8 cellular contexts compared by ENCODE assay signal in the genomic region with DNA sequence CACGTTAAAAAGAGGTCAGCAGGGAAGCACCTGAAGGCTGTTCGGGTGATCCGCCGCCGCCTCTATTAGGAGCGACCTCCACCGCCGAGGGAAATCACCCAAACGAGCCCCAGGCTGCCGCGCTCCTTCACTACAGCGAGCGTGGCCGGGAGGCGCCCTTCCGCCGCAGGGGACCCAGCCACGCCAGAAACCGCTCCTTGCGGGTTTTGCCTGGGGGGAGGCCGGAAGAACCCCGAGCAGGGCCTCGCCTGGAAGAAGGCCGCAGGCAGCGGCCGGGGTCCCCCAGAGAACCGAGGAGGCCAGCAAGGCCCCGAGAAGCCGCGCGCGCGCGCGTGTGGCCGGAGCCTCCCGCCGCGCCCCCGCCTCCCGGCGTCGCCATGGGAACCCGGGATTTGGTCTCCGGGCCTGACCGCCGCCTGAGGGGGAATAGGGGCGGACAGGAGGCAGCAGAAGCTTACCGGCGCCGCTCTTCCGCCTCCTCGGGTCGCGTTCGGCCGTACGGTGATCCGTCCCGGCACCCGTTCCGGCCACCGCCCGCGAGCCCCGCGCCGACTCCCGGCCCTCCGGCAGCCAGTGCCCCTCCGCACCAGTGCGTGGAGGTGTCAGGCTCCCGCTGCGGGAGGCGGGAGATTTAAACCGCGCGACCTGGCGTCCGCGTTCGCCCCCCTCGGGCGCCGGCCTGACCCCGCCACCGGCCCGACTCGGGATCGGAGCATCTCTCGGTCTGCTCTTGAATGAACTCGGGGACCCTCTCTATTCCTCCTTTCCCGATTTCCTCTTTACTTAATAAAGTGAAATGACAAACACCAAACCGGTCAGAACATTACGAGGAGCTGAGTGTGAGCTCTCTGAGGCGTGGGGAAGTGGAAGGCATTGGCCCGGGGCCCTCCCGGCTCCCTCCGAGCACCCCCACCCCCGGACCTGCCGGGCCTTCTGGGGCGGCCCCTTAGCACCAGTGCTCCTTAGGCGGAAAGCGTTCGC. TPM values are rescaled to one million over a fixed set of nuclear protein-coding genes. Genes with fewer than 3 reads are reported as not detected.
A peak's percentile ranks its signal among the peaks of the same experiment; 100 is the strongest.
DNase-seq lines count a peak whose midpoint lies in the region; ATAC-seq and TF ChIP-seq lines count a peak whose summit lies in the region.

A gene (minus strand): TSS at position 606 of the 981 bp plus-strand sequence. CDS start 42,757 bp downstream, outside the sequence.

- peak within 1 kb of the TSS; percentile 69; the same call in 1 of the 2 replicates for H3K14ac ChIP-seq in IMR-90 (replicated peaks; ENCODE audit: low read depth, low read length)

- no peaks in the 10 kb centered on the region for H3K27me3 ChIP-seq in IMR-90 (ENCODE audit: control insufficient read depth, insufficient read depth, low read length)

- TF ChIP-seq RAD21 in IMR-90 (IDR thresholded peaks at IDR 0.05; ENCODE audit: low read length) = no peak

- in situ Hi-C loops in IMR-90 (cut with MboI; ENCODE audit: low sequenced_read_pairs) = loop anchor here (10.0 kb wide), 1 partner anchor 277 kb away; no protein-coding TSS in a partner anchor

- H3K27ac ChIP-seq in IMR-90 (ENCODE audit: insufficient read depth, low read length) (peak within 1 kb of the TSS; percentile 39), RWPE1 (peak within 1 kb of the TSS; percentile 70), substantia nigra (ENCODE audit: low read depth, low read length, poor library complexity, severe bottlenecking) (peak within 1 kb of the TSS; percentile 50)

- peak within 1 kb of the TSS; percentile 97 for H2AFZ ChIP-seq in IMR-90 (replicated peaks; ENCODE audit: low read length, poor library complexity)

- no peaks in the 10 kb centered on the region for H3K9me3 Mint-ChIP-seq in neural crest cell

- no peak within 1 kb of the TSS for H2BK20ac ChIP-seq in IMR-90 (ENCODE audit: low read depth, low read length)

- no peaks in the 10 kb centered on the region for H3K9me3 ChIP-seq in IMR-90 (ENCODE audit: control insufficient read depth, insufficient read depth, low read length)

- intact Hi-C loops in IMR-90 (cut with micrococcal nuclease) = loop anchor here (1.0 to 5.0 kb wide), 3 partner anchors 237 to 299 kb away; a partner anchor contains a TSS

- H3K9me1 ChIP-seq in IMR-90 (ENCODE audit: insufficient read depth, low read length) = no peaks in the 10 kb centered on the region

- TF ChIP-seq POLR2A in IMR-90 (IDR thresholded peaks at IDR 0.05; ENCODE audit: low read depth, low read length) = no peak

- H3K4me2 ChIP-seq in IMR-90 (ENCODE audit: low read depth, low read length) = peak within 1 kb of the TSS; percentile 96

- BruUV-seq in IMR-90 (replicated peaks; lab: Mats Ljungman, UMichigan) = no TSS peak

- 1% methylated on average over 62 of the region's 105 CpGs; no CpG with 5 or more reads in 1 of the 2 experiments for WGBS in IMR-90 (ENCODE audit: extremely low coverage in 2 of 2, insufficient read length in 1 of 2), 2 experiments

- H3K36me3 ChIP-seq in IMR-90 (ENCODE audit: control insufficient read depth, insufficient read depth, low read length) = no peaks in the 10 kb centered on the region

- no peaks in the 10 kb centered on the region for H4K20me1 ChIP-seq in IMR-90 (ENCODE audit: insufficient read depth, low read length)

- peak within 1 kb of the TSS; percentile 91 for H3K27ac Mint-ChIP-seq in neural crest cell (ENCODE audit: unreplicated experiment)

- H3K4me3 Mint-ChIP-seq in neural crest cell = peak within 1 kb of the TSS; percentile 94

- TF ChIP-seq CTCF in IMR-90 (conservative IDR thresholded peaks at IDR 0.05; ENCODE audit: low read depth, low read length) (peak; percentile 8; the same call in 1 of the 2 replicates), RWPE1 (conservative IDR thresholded peaks at IDR 0.05; ENCODE audit: low read depth) (no peak), neural crest cell (conservative IDR thresholded peaks at IDR 0.05) (no peak)

- H3K56ac ChIP-seq in IMR-90 (ENCODE audit: extremely low read depth, insufficient read depth, low read length) = no peak within 1 kb of the TSS

- dilution Hi-C loops in IMR-90 (cut with HindIII; ENCODE audit: low sequenced_read_pairs, unreplicated experiment) = no loop called here

- no peak within 1 kb of the TSS for H2BK15ac ChIP-seq in IMR-90 (ENCODE audit: low read depth, low read length)

- H3K9ac ChIP-seq in IMR-90 (ENCODE audit: low read depth, low read length) = peak within 1 kb of the TSS; percentile 51

- DNase-seq in DMS79 treated with DMSO at 0.1 percent for 48 hours (lab: John Stamatoyannopoulos, UW) (peak; percentile 84), IMR-90 (peak; percentile 49), RWPE1 (ENCODE audit: low spot score) (peak; percentile 46), fibroblast of the conjunctiva (ENCODE audit: low read depth) (peak; percentile 18), neural crest cell (ENCODE audit: low read depth, low spot score) (peak; percentile 81), substantia nigra (lab: John Stamatoyannopoulos, UW) (peak in 47 of 49 donors; percentile 11 to 84 (median 52))
- DNase-seq in activated effector memory CD4-positive, alpha-beta T cell treated with anti-CD3 and anti-CD28 coated beads, Interleukin-2, amount 50 U/mL, for 16 hours = peak; percentile 82

- H3K23ac ChIP-seq in IMR-90 (ENCODE audit: low read depth, low read length) = peak within 1 kb of the TSS; percentile 70; the same call in 1 of the 2 replicates

- H3K4me1 Mint-ChIP-seq in neural crest cell = peaks cover 18% of the 10 kb centered on the region

- CTCF ChIA-PET in IMR-90 (lab: Yijun Ruan, JAX) = interaction anchor here (1.5 kb wide), 2 partner anchors 282 to 283 kb away, joined by 4 to 6 read pairs; no protein-coding TSS in a partner anchor
- CTCF ChIA-PET in RWPE1 (lab: Yijun Ruan, JAX) = interaction anchor here (0.6 to 1.5 kb wide), 2 partner anchors 10 to 282 kb away, joined by 4 to 5 read pairs; no protein-coding TSS in a partner anchor

- peak within 1 kb of the TSS; percentile 7 for H2BK5ac ChIP-seq in IMR-90 (ENCODE audit: low read depth, low read length, poor library complexity, severe bottlenecking)

- H3K4me3 ChIP-seq in IMR-90 (ENCODE audit: insufficient read depth, low read depth, low read length) = peak within 1 kb of the TSS; percentile 91

- H3K4me1 ChIP-seq in IMR-90 (ENCODE audit: control insufficient read depth, insufficient read depth, low read length) = no peaks in the 10 kb centered on the region

- H2BK120ac ChIP-seq in IMR-90 (ENCODE audit: low read depth, low read length) = no peak within 1 kb of the TSS; the same call in 1 of the 2 replicates

- no peak within 1 kb of the TSS for H2AK5ac ChIP-seq in IMR-90 (ENCODE audit: low read depth, low read length)

- 0 out of 2 replicates have a peak within 1 kb of the TSS, but pooled peaks have one; percentile 4 for H3K4ac ChIP-seq in IMR-90 (ENCODE audit: low read depth, low read length)

- H3K79me1 ChIP-seq in IMR-90 (ENCODE audit: low read depth in 1 of 2, low read length in 2 of 2) = no peaks in the 10 kb centered on the region

- peak; percentile 71 for ATAC-seq in GM21528 (IDR thresholded peaks at IDR 0.05; ENCODE audit: low FRiP score, unreplicated experiment)
- peak; percentile 89 for ATAC-seq in IMR-90 (ENCODE audit: low read depth)

- peak within 1 kb of the TSS; percentile 73 for H2AK9ac ChIP-seq in IMR-90 (replicated peaks; ENCODE audit: low read depth, low read length, poor library complexity)

- no peaks in the 10 kb centered on the region for H3K27me3 Mint-ChIP-seq in neural crest cell (ENCODE audit: low read depth)

- H4K5ac ChIP-seq in IMR-90 (ENCODE audit: low read depth, low read length) = no peak within 1 kb of the TSS

- H3K18ac ChIP-seq in IMR-90 (ENCODE audit: low read depth, low read length) = no peak within 1 kb of the TSS

- H4K91ac ChIP-seq in IMR-90 (ENCODE audit: insufficient read depth, low read depth, low read length) = peak within 1 kb of the TSS; percentile 21; the same call in 1 of the 2 replicates

- H3K36me3 Mint-ChIP-seq in neural crest cell (ENCODE audit: low read depth) = no peaks in the 10 kb centered on the region

- POLR2A ChIA-PET in IMR-90 (lab: Charles Lee; ENCODE audit: unreplicated experiment) = interaction anchor here (0.6 kb wide), 2 partner anchors 32 to 623 kb away, joined by 3 to 15 read pairs; no protein-coding TSS in a partner anchor
- POLR2A ChIA-PET in RWPE1 (lab: Yijun Ruan, JAX; ENCODE audit: low non-redundant PET) = interaction anchor here (0.7 kb wide), 1 partner anchor 144 kb away, joined by 3 read pairs; no protein-coding TSS in a partner anchor

- peak within 1 kb of the TSS; percentile 22 to 40; a peak in 1 of 4 replicates for H4K8ac ChIP-seq in IMR-90 (ENCODE audit: low read depth in 2 of 2, low read length in 2 of 2)

TF ChIP-seq in IMR-90, 13 proteins besides CTCF, POLR2A, EP300 and RAD21:
- TF ChIP-seq BHLHE40 (IDR thresholded peaks at IDR 0.05; ENCODE audit: low read depth, low read length) (no peak), CEBPB (IDR thresholded peaks at IDR 0.05; ENCODE audit: low read depth, low read length) (no peak), FOS (IDR thresholded peaks at IDR 0.05; ENCODE audit: low read depth, low read length) (no peak), MXI1 (IDR thresholded peaks at IDR 0.05; ENCODE audit: borderline replicate concordance, low read depth, low read length) (peak; percentile 75), MAFK (IDR thresholded peaks at IDR 0.05; ENCODE audit: low read depth, low read length) (no peak)

RNA-seq across cellular contexts. Expression of the gene that starts here (rescaled TPM):
- total RNA-seq in IMR-90 (2012; rRNA removed) = 1.8 and 1.9 TPM in 2 replicates
- polyA plus RNA-seq in IMR-90 (2012; rRNA removed) = 1.7 and 1.8 TPM in 2 replicates
- polyA plus RNA-seq in IMR-90 (2012; cell fraction: cytosol; rRNA removed) = 0.34 and 0.48 TPM in 2 replicates
- polyA plus RNA-seq in IMR-90 (2012; cell fraction: nucleus; rRNA removed; ENCODE audit: low replicate concordance) = 1.6 and 9.3 TPM in 2 replicates
- 12.9 and 15.1 TPM in 2 replicates for total RNA-seq in neural crest cell

Comparison
In these comparisons a context has a peak if more than half of its experiments do, and no peak if none do; other contexts are left out.
1. Peak in every context shown above with its lines: DNase-seq, ATAC-seq, H3K4me3 ChIP-seq and H3K27ac ChIP-seq.
2. DNase-seq: peak in every context shown above with its lines; median percentile 84 in DMS79 treated with DMSO at 0.1 percent for 48 hours; 82 in activated effector memory CD4-positive, alpha-beta T cell treated with anti-CD3 and anti-CD28 coated beads, Interleukin-2, amount 50 U/mL, for 16 hours; 81 in neural crest cell; 52 in substantia nigra; 49 in IMR-90; 46 in RWPE1; 18 in fibroblast of the conjunctiva.